In the genomic region with DNA sequence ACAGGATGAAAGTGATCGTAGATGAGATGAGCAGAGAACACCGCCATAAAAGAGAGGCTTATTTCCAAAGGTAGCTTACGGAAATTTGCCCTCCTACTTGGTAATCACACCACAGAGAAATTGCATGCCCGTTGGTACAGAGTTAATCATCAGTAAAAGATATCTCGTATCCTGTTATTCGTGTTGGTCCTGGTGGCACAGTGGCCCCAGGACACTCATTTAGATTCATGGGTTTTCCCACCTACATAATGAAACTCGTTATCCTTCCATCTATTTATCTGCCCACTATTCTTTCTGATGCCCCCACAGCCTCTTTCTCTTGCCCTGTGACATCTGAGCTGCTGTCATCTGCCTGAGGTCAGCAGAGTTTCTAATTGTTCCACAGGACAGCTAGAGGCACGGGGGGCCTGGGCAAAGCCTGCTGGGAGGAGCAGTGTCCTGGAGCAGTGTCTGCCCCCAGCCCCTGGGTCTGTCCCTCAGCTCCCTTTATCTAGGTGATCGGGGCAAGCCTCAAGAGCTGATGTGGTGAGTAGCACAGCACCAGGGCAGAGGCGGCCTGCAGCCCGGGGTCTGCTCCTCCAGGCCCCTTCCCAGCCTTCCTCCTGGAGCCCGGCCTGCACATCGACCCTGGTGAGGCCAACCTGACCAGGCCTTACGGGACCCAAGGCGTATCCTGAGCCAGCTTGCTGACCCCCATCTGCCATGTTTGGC, we compare ENCODE assay signal across 20 cellular contexts. TPM values are rescaled to one million over a fixed set of nuclear protein-coding genes. Genes with fewer than 3 reads are reported as not detected.
DNase-seq lines count a peak whose midpoint lies in the region; ATAC-seq and TF ChIP-seq lines count a peak whose summit lies in the region.
"Had no signal": no experiment of that assay in that cellular context is flagged by ENCODE, and none has a peak within 500 bp of the region (broad histone marks: within the 10 kb centered on the region; RNA-seq: fewer than 3 reads in every experiment).

No MANE protein-coding gene starts in this region.

- H3K14ac ChIP-seq in trophoblast cell (ENCODE audit: low read length): no peak overlapping the region

- H2AK5ac ChIP-seq in trophoblast cell (ENCODE audit: low read length): no peak overlapping the region

- H3K9me3 ChIP-seq in mammary epithelial cell (replicated peaks; ENCODE audit: insufficient read depth, low read length): no peaks in the 10 kb centered on the region
- H3K9me3 ChIP-seq in PC-9 (ENCODE audit: insufficient read depth, low read depth): no peaks in the 10 kb centered on the region
- H3K9me3 ChIP-seq in trophoblast cell (ENCODE audit: insufficient read depth, low read depth, low read length): peaks cover 1% of the 10 kb centered on the region
- H3K9me3 ChIP-seq: adrenal gland; BLaER1 treated with 17β-estradiol and CSF1 and Interleukin-3, amounts not matched to agents 10 nM and 100 nM; HAP-1 had no signal

- H3K27ac Mint-ChIP-seq in MCF 10A (ENCODE audit: low read depth, unreplicated experiment) (peak overlapping the region; percentile 67), progenitor cell of endocrine pancreas (no peak overlapping the region)

- H2BK12ac ChIP-seq in trophoblast cell (ENCODE audit: low read length): peak overlapping the region; percentile 5

- dilution Hi-C loops in mammary epithelial cell (cut with HindIII; ENCODE audit: low sequenced_read_pairs): no loop called here

- H3K27me3 ChIP-seq in mammary epithelial cell (ENCODE audit: insufficient read depth, low read length): no peaks in the 10 kb centered on the region
- no peaks in the 10 kb centered on the region for H3K27me3 ChIP-seq in PC-9 (ENCODE audit: insufficient read depth, low read depth)
- H3K27me3 ChIP-seq in trophoblast cell (ENCODE audit: insufficient read depth, low read length): no peaks in the 10 kb centered on the region
- H3K27me3 ChIP-seq: adrenal gland; BLaER1 treated with 17β-estradiol and CSF1 and Interleukin-3, amounts not matched to agents 10 nM and 100 nM had no signal

- 90% methylated on average over 12 of the region's 15 CpGs for WGBS in mammary epithelial cell (ENCODE audit: low coverage, missing lambda C conversion rate)
- whole genome bisulfite sequencing in trophoblast cell (ENCODE audit: extremely low coverage, insufficient coverage, insufficient read length): no CpG with 5 or more reads among the region's 15 CpGs

- BruUV-seq in MCF 10A (replicated peaks; lab: Mats Ljungman, UMichigan) (no TSS peak), mammary epithelial cell (replicated peaks; lab: Mats Ljungman, UMichigan) (no TSS peak), PC-9 (replicated peaks; lab: Mats Ljungman, UMichigan) (no TSS peak)

- H3K9me3 Mint-ChIP-seq in MCF 10A (ENCODE audit: unreplicated experiment) (no peaks in the 10 kb centered on the region), progenitor cell of endocrine pancreas (ENCODE audit: low read depth) (no peaks in the 10 kb centered on the region)
- H3K9me3 Mint-ChIP-seq: naive thymus-derived CD8-positive, alpha-beta T cell had no signal

- H4K20me1 ChIP-seq in mammary epithelial cell (ENCODE audit: insufficient read depth, low read length) (no peaks in the 10 kb centered on the region), PC-9 (ENCODE audit: insufficient read depth) (no peaks in the 10 kb centered on the region)
- H4K20me1 ChIP-seq: BLaER1 treated with 17β-estradiol and CSF1 and Interleukin-3, amounts not matched to agents 10 nM and 100 nM had no signal

- in situ Hi-C loops in mammary epithelial cell (cut with MboI; ENCODE audit: low sequenced_read_pairs in 2 of 2): no loop called here

- H3K36me3 Mint-ChIP-seq in MCF 10A (ENCODE audit: insufficient read depth, unreplicated experiment) (peaks cover 4% of the 10 kb centered on the region), progenitor cell of endocrine pancreas (ENCODE audit: insufficient read depth) (peaks cover 2% of the 10 kb centered on the region)

- no peak overlapping the region for H3K18ac ChIP-seq in trophoblast cell (ENCODE audit: low read length)

- intact Hi-C loops in MCF 10A (cut with micrococcal nuclease): no loop called here
- intact Hi-C loops in mammary epithelial cell (cut with micrococcal nuclease): no loop called here
- intact Hi-C loops in PC-9 (cut with micrococcal nuclease; ENCODE audit: unreplicated experiment): no loop called here

- H3K23ac ChIP-seq in trophoblast cell (ENCODE audit: low read length): no peak overlapping the region

- H3K27me3 Mint-ChIP-seq in MCF 10A (ENCODE audit: insufficient read depth, unreplicated experiment) (no peaks in the 10 kb centered on the region), progenitor cell of endocrine pancreas (no peaks in the 10 kb centered on the region)
- H3K27me3 Mint-ChIP-seq: naive thymus-derived CD8-positive, alpha-beta T cell had no signal

- H3K9ac ChIP-seq in mammary epithelial cell (ENCODE audit: insufficient read depth, low read length): no peak overlapping the region
- no peak overlapping the region for H3K9ac ChIP-seq in trophoblast cell (ENCODE audit: low read length)
- H3K9ac ChIP-seq: BLaER1 treated with 17β-estradiol and CSF1 and Interleukin-3, amounts not matched to agents 10 nM and 100 nM had no signal

- no peak for ATAC-seq in esophagus mucosa
- ATAC-seq: left colon, SK-N-SH treated with all-trans-retinoic acid at 6 μM for 48 hours had no signal

- no peak overlapping the region for H3K27ac ChIP-seq in mammary epithelial cell (ENCODE audit: insufficient read depth, low read depth, low read length)
- peak overlapping the region; percentile 100 for H3K27ac ChIP-seq in PC-9
- no peak overlapping the region for H3K27ac ChIP-seq in coronary artery
- H3K27ac ChIP-seq in trophoblast cell (ENCODE audit: low read depth, low read length): no peak overlapping the region
- H3K27ac ChIP-seq: adrenal gland; BLaER1 treated with 17β-estradiol and CSF1 and Interleukin-3, amounts not matched to agents 10 nM and 100 nM had no signal

- H2BK120ac ChIP-seq in trophoblast cell (ENCODE audit: insufficient read depth, low read length, poor library complexity): no peak overlapping the region

- H4K12ac ChIP-seq in trophoblast cell (ENCODE audit: low read depth, low read length): no peak overlapping the region

- H2AFZ ChIP-seq in mammary epithelial cell (ENCODE audit: low read depth, low read length) (no peak overlapping the region), PC-9 (no peak overlapping the region), trophoblast cell (ENCODE audit: insufficient read depth, low read length, poor library complexity) (no peak overlapping the region)

- H3K4me2 ChIP-seq in mammary epithelial cell (ENCODE audit: insufficient read depth, low read depth, low read length): no peak overlapping the region
- peak overlapping the region; percentile 73 for H3K4me2 ChIP-seq in PC-9
- H3K4me2 ChIP-seq in trophoblast cell (ENCODE audit: low read length): no peak overlapping the region

- H3K4me1 Mint-ChIP-seq in MCF 10A (ENCODE audit: insufficient read depth, unreplicated experiment): peaks cover 12% of the 10 kb centered on the region
- H3K4me1 Mint-ChIP-seq in progenitor cell of endocrine pancreas (ENCODE audit: low read depth): no peaks in the 10 kb centered on the region

- no peak overlapping the region for H4K91ac ChIP-seq in trophoblast cell (ENCODE audit: low read depth, low read length)

- H3K4me3 ChIP-seq in mammary epithelial cell (replicated peaks in 1 of 3; ENCODE audit: insufficient read depth in 1 of 3, low read depth in 2 of 3, low read length in 3 of 3) (no peak overlapping the region), PC-9 (peak overlapping the region; percentile 25; the same call in 1 of the 2 replicates), coronary artery (no peak overlapping the region), trophoblast cell (ENCODE audit: low read depth, low read length) (no peak overlapping the region)
- H3K4me3 ChIP-seq: adrenal gland; BLaER1 treated with 17β-estradiol and CSF1 and Interleukin-3, amounts not matched to agents 10 nM and 100 nM; HAP-1 had no signal

- TF ChIP-seq CTCF in MCF 10A (IDR thresholded peaks at IDR 0.05; ENCODE audit: unreplicated experiment): no peak
- TF ChIP-seq CTCF in mammary epithelial cell (conservative IDR thresholded peaks at IDR 0.05 in 1 of 2, IDR thresholded peaks at IDR 0.05 in 1 of 2; ENCODE audit: extremely low read depth in 1 of 2, insufficient read depth in 1 of 2, low read depth in 1 of 2, low read length in 2 of 2): no peak
- no peak for TF ChIP-seq CTCF in PC-9 (conservative IDR thresholded peaks at IDR 0.05)
- TF ChIP-seq CTCF in coronary artery (IDR thresholded peaks at IDR 0.05): no peak
- no peak for TF ChIP-seq CTCF in progenitor cell of endocrine pancreas (IDR thresholded peaks at IDR 0.05; ENCODE audit: unreplicated experiment)

- H3K4me3 Mint-ChIP-seq in MCF 10A (ENCODE audit: unreplicated experiment) (no peak overlapping the region), progenitor cell of endocrine pancreas (ENCODE audit: low read depth) (no peak overlapping the region)

- H3K4me1 ChIP-seq in mammary epithelial cell (ENCODE audit: insufficient read depth, low read length) (peaks cover 31% of the 10 kb centered on the region), PC-9 (replicated peaks; ENCODE audit: insufficient read depth) (peaks cover 75% of the 10 kb centered on the region), trophoblast cell (ENCODE audit: control insufficient read depth in 1 of 2, insufficient read depth in 2 of 2, low read length in 2 of 2) (peaks cover 16% of the 10 kb centered on the region in 2 experiments)

- no peak overlapping the region for H2BK5ac ChIP-seq in trophoblast cell (ENCODE audit: low read depth, low read length, poor library complexity)

- H3K4ac ChIP-seq in trophoblast cell (ENCODE audit: low read depth, low read length): no peak overlapping the region

- H3K79me1 ChIP-seq in trophoblast cell (ENCODE audit: low read length): no peaks in the 10 kb centered on the region

- H3F3A ChIP-seq in PC-9 (ENCODE audit: insufficient read depth, low read depth): peaks cover 46% of the 10 kb centered on the region

- POLR2A ChIA-PET in MCF 10A (lab: Yijun Ruan, JAX): interaction anchor here (0.6 kb wide), 1 partner anchor 10 kb away, joined by 3 read pairs; no protein-coding TSS in a partner anchor
- POLR2A ChIA-PET in PC-9 (lab: Charles Lee; ENCODE audit: unreplicated experiment): interaction anchor here (0.5 kb wide), 1 partner anchor 29 kb away, joined by 6 read pairs; no protein-coding TSS in a partner anchor

- H3K36me3 ChIP-seq in mammary epithelial cell (ENCODE audit: insufficient read depth, low read length) (no peaks in the 10 kb centered on the region), PC-9 (ENCODE audit: low read depth) (peaks cover 11% of the 10 kb centered on the region; the same call in 1 of the 2 replicates), trophoblast cell (ENCODE audit: control insufficient read depth in 1 of 2, insufficient read depth in 2 of 2, low read length in 2 of 2) (no peaks in the 10 kb centered on the region)
- H3K36me3 ChIP-seq: adrenal gland, HAP-1 had no signal

- no peak overlapping the region for H4K8ac ChIP-seq in trophoblast cell (ENCODE audit: low read depth, low read length)

- CTCF ChIA-PET in MCF 10A (lab: Yijun Ruan, JAX) (interaction anchor here (0.6 to 2.5 kb wide), 6 partner anchors 8 to 187 kb away, joined by 3 to 9 read pairs (median 4); a partner anchor contains a TSS), mammary epithelial cell (lab: Charles Lee; ENCODE audit: low non-redundant PET) (no interaction called here), PC-9 (lab: Charles Lee) (interaction anchor here (0.5 to 0.6 kb wide), 2 partner anchors 42 to 601 kb away, joined by 4 read pairs; no protein-coding TSS in a partner anchor)

- DNase-seq in MCF 10A (ENCODE audit: unreplicated experiment) (no peak), mammary epithelial cell (no peak), PC-9 (peak in 1 of 2 experiments; percentile 83), coronary artery (ENCODE audit: low spot score) (peak; percentile 8), trophoblast cell (peak in 1 of 2 donors; percentile 34), progenitor cell of endocrine pancreas (ENCODE audit: low spot score, unreplicated experiment) (no peak), AG08396 (ENCODE audit: low spot score) (no peak)
- DNase-seq: ACHN; activated effector memory CD4-positive, alpha-beta T cell treated with Interleukin-2 at 50 U/mL for 16 hours; KG1; left colon; naive thymus-derived CD8-positive, alpha-beta T cell; NCI-H1694; stimulated activated CD8-positive, alpha-beta memory T cell treated with anti-CD3 and anti-CD28 coated beads, Interleukin-4, amount 100 ng/mL, for 48 hours; T1000 had no signal

- H3K9me2 ChIP-seq in PC-9 (ENCODE audit: insufficient read depth): no peaks in the 10 kb centered on the region

- H3K79me2 ChIP-seq in mammary epithelial cell (ENCODE audit: insufficient read depth, low read length): no peaks in the 10 kb centered on the region
- no peaks in the 10 kb centered on the region for H3K79me2 ChIP-seq in PC-9 (ENCODE audit: low read depth)
- no peaks in the 10 kb centered on the region for H3K79me2 ChIP-seq in trophoblast cell (ENCODE audit: control insufficient read depth, insufficient read depth, low read length, poor library complexity)

RNA-seq across cellular contexts. Expression of a gene that starts 42.2 kb away (rescaled TPM):
- 2.1 and 5.4 TPM in 2 replicates for total RNA-seq in MCF 10A (2022)
- total RNA-seq in mammary epithelial cell: 1 to 10 TPM; 2.5 to 6.3 TPM
- polyA plus RNA-seq in mammary epithelial cell: 3.3 TPM
- 10.2 TPM for polyA minus RNA-seq in mammary epithelial cell
- total RNA-seq in PC-9 (2021): 7.8 and 11.1 TPM in 2 replicates
- 4.8 and 6.0 TPM in 2 replicates for polyA plus RNA-seq in trophoblast cell (2013)
- 1.5 TPM for total RNA-seq in esophagus mucosa
- total RNA-seq in progenitor cell of endocrine pancreas: 36.3 and 37.6 TPM in 2 replicates
